In the genomic region with DNA sequence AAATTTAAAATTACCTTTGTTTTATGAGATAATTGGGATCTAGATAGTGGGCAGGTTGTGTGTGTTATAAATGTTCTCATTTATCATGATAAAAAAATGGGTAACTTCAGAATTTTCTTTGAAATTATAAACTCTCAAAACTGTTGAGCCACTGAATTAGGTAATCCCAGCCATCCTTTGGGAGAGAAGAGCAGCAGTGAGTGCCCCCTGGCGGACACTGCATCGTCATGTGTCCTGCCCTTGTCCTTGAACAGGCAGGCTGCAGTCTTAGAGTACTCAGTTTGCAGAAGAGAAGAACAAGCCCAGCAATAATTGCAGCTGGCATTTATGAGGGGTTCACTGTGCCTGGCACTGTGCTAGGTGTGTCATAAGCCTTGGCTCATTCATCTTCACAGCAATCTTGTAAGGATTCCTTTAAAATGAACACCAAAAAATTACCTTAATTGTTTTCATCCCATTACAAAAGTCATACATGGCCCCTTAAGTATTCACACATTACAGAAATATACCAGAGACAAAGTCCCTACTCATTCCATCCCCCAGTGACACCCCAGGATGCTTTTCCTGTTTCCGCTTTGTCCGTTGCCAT, we compare ENCODE assay signal across 8 cellular contexts.
DNase-seq lines count a peak whose midpoint lies in the region; ATAC-seq and TF ChIP-seq lines count a peak whose summit lies in the region.

No MANE protein-coding gene starts in this region.

- no peaks in the 10 kb centered on the region for H3K9me3 Mint-ChIP-seq in activated CD4-positive, alpha-beta T cell treated with anti-CD3 and anti-CD28 coated beads, Interleukin-2, amount 10 ng/mL, durations not matched to agents 24 days and 14 days

- H3K4me3 ChIP-seq in colonic mucosa, result no peak overlapping the region
- no peak overlapping the region for H3K4me3 ChIP-seq in lower leg skin (ENCODE audit: low read depth, poor library complexity, severe bottlenecking)

- H3K4me3 Mint-ChIP-seq in activated CD4-positive, alpha-beta T cell treated with anti-CD3 and anti-CD28 coated beads, Interleukin-2, amount 10 ng/mL, durations not matched to agents 24 days and 14 days, result no peak overlapping the region

- TF ChIP-seq POLR2A in lower leg skin (IDR thresholded peaks at IDR 0.05), result no peak

- no peaks in the 10 kb centered on the region for H3K36me3 ChIP-seq in colonic mucosa

- peak overlapping the region in 1 of 2 donors; percentile 62 for H3K9ac ChIP-seq in colonic mucosa (ENCODE audit: low read depth in 2 of 2, low read length in 2 of 2)

- no peak overlapping the region for H3K27ac Mint-ChIP-seq in activated CD4-positive, alpha-beta T cell treated with anti-CD3 and anti-CD28 coated beads, Interleukin-2, amount 10 ng/mL, durations not matched to agents 24 days and 14 days

- DNase-seq in COLO668 (lab: John Stamatoyannopoulos, UW; ENCODE audit: unreplicated experiment) (peak; percentile 76), NCI-H510A (lab: John Stamatoyannopoulos, UW) (peak; percentile 55), colonic mucosa (peak; percentile 91), lower leg skin (ENCODE audit: low spot score in 2 of 2) (peak; percentile 74 to 94)
- DNase-seq in activated CD4-positive, alpha-beta T cell treated with anti-CD3 and anti-CD28 coated beads, Interleukin-2, amount 10 ng/mL, durations not matched to agents 24 days and 14 days, result peak; percentile 90
- peak; percentile 35 for DNase-seq in stimulated activated CD8-positive, alpha-beta memory T cell treated with anti-CD3 and anti-CD28 coated beads, Interleukin-12 subunit alpha, Interleukin-12 subunit beta, amount 100 ng/mL, for 24 hours (ENCODE audit: extremely low read depth)

- H3K27me3 ChIP-seq in colonic mucosa, result no peaks in the 10 kb centered on the region

- H3K27me3 Mint-ChIP-seq in activated CD4-positive, alpha-beta T cell treated with anti-CD3 and anti-CD28 coated beads, Interleukin-2, amount 10 ng/mL, durations not matched to agents 24 days and 14 days, result no peaks in the 10 kb centered on the region

- peak; percentile 85 for TF ChIP-seq CTCF in colonic mucosa (IDR thresholded peaks at IDR 0.05)
- TF ChIP-seq CTCF in lower leg skin (IDR thresholded peaks at IDR 0.05), result peak in 1 of 3 donors; percentile 68

- ATAC-seq in HG02610 (IDR thresholded peaks at IDR 0.05; ENCODE audit: unreplicated experiment) (peak; percentile 43), HG03175 (IDR thresholded peaks at IDR 0.05; ENCODE audit: unreplicated experiment) (no peak)

- no peaks in the 10 kb centered on the region for H3K4me1 Mint-ChIP-seq in activated CD4-positive, alpha-beta T cell treated with anti-CD3 and anti-CD28 coated beads, Interleukin-2, amount 10 ng/mL, durations not matched to agents 24 days and 14 days

- no peaks in the 10 kb centered on the region for H3K9me3 ChIP-seq in colonic mucosa

- WGBS in lower leg skin, 2 donors, result 42 to 43% methylated on average over 4 of the region's 4 CpGs

- H3K4me1 ChIP-seq in colonic mucosa, result peaks cover 9% of the 10 kb centered on the region

- intact Hi-C loops in activated CD4-positive, alpha-beta T cell treated with anti-CD3 and anti-CD28 coated beads, Interleukin-2, amount 10 ng/mL, durations not matched to agents 24 days and 14 days (cut with micrococcal nuclease), result loop anchor here (1.0 kb wide), 2 partner anchors 61 to 141 kb away; no protein-coding TSS in a partner anchor
- intact Hi-C loops in colonic mucosa (cut with DNase I) (loop anchor here (2.0 to 5.0 kb wide), 2 partner anchors 62 to 141 kb away; no protein-coding TSS in a partner anchor), lower leg skin (cut with DNase I; ENCODE audit: low total_unique reads) (loop anchor here (5.0 kb wide), 1 partner anchor 61 kb away; the partner anchor contains the start of gene MYO7A)

- no peaks in the 10 kb centered on the region for H3K36me3 Mint-ChIP-seq in activated CD4-positive, alpha-beta T cell treated with anti-CD3 and anti-CD28 coated beads, Interleukin-2, amount 10 ng/mL, durations not matched to agents 24 days and 14 days (ENCODE audit: low read depth)

- H3K27ac ChIP-seq in colonic mucosa, result no peak overlapping the region

Comparison
In these comparisons a context has a peak if more than half of its experiments do, and no peak if none do; other contexts are left out.
1. DNase-seq: peak in every context shown above with its lines; median percentile 91 in colonic mucosa; 90 in activated CD4-positive, alpha-beta T cell treated with anti-CD3 and anti-CD28 coated beads, Interleukin-2, amount 10 ng/mL, durations not matched to agents 24 days and 14 days; 84 in lower leg skin; 76 in COLO668; 55 in NCI-H510A; 35 in stimulated activated CD8-positive, alpha-beta memory T cell treated with anti-CD3 and anti-CD28 coated beads, Interleukin-12 subunit alpha, Interleukin-12 subunit beta, amount 100 ng/mL, for 24 hours.